8 cellular contexts compared by ENCODE assay signal in the genomic region with DNA sequence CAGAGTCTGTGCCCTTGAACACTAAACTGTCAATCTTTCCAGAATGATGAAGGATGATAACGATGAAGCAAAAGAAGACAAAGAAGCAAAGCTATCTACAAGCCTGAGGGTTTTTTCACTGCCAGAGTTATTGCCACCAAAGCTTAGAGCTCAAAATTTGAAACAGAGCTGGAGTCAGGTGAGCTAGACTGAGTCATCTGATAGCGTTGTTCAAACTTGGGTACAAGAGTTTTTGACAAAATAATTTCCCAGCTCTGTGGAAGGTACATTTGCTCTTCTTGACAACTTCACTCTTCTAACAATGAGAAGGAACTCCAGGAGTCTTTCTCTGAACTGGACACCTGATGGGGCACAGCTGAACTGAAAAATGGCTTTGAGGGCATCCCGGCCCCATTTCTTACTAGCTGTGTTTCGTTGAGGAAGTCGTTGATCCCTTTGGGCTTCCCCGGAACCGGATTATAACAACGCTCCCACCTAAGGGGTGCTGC. TPM values are rescaled to one million over a fixed set of nuclear protein-coding genes. Genes with fewer than 3 reads are reported as not detected.
DNase-seq lines count a peak whose midpoint lies in the region; ATAC-seq, FAIRE-seq and TF ChIP-seq lines count a peak whose summit lies in the region.

No MANE protein-coding gene starts in this region.

- H3K27ac ChIP-seq in HUES64 (ENCODE audit: low read depth, low read length) = no peak overlapping the region

- H3K9ac ChIP-seq in HUES64 (ENCODE audit: low read depth, low read length) = peak overlapping the region; percentile 68

- no peak for ATAC-seq in mucosa of descending colon
- no peak for ATAC-seq in HG03520 (IDR thresholded peaks at IDR 0.05; ENCODE audit: unreplicated experiment)

- no peak for FAIRE-seq in bronchial epithelial cell (lab: Jason Lieb, UNC)

- H3K4me3 ChIP-seq in HUES64 (ENCODE audit: low read length) (peak overlapping the region; percentile 65), bronchial epithelial cell (ENCODE audit: low read depth, low read length) (peak overlapping the region; percentile 97), mucosa of descending colon (peak overlapping the region; percentile 83)

- H3K27me3 ChIP-seq in HUES64 (ENCODE audit: insufficient read depth, low read length) (no peaks in the 10 kb centered on the region), bronchial epithelial cell (ENCODE audit: control insufficient read depth, insufficient read depth, low read length) (no peaks in the 10 kb centered on the region)

- H3K36me3 ChIP-seq in HUES64 (ENCODE audit: insufficient read depth, low read length) = no peaks in the 10 kb centered on the region
- H3K36me3 ChIP-seq in bronchial epithelial cell (ENCODE audit: control insufficient read depth, insufficient read depth, low read length) = no peaks in the 10 kb centered on the region
- H3K36me3 ChIP-seq in mucosa of descending colon (ENCODE audit: low read depth) = no peaks in the 10 kb centered on the region

- H3K9me3 ChIP-seq in HUES64 (ENCODE audit: insufficient read depth, low read depth, low read length) (no peaks in the 10 kb centered on the region), mucosa of descending colon (no peaks in the 10 kb centered on the region)

- H3K4me1 ChIP-seq in HUES64 (ENCODE audit: insufficient read depth, low read length) (0 out of 2 replicates have a peak, but pooled peaks cover 3% of the 10 kb centered on the region), mucosa of descending colon (ENCODE audit: low read depth) (peaks cover 4% of the 10 kb centered on the region)

- DNase-seq in NCI-H1105 treated with DMSO at 0.1 percent for 48 hours (lab: John Stamatoyannopoulos, UW) (peak; percentile 42), NCI-H1105 (lab: John Stamatoyannopoulos, UW) (no peak), bronchial epithelial cell (ENCODE audit: low read depth) (peak; percentile 33), mucosa of descending colon (no peak), foreskin melanocyte (no peak), NCI-H128 (lab: John Stamatoyannopoulos, UW; ENCODE audit: unreplicated experiment) (no peak)

- WGBS in HUES64 = 75% methylated on average over 8 of the region's 8 CpGs

- intact Hi-C loops in mucosa of descending colon (cut with DNase I, micrococcal nuclease) = no loop called here

- no peak for TF ChIP-seq CTCF in bronchial epithelial cell (IDR thresholded peaks at IDR 0.05; ENCODE audit: insufficient read depth, low read length, severe bottlenecking)
- TF ChIP-seq CTCF in mucosa of descending colon (IDR thresholded peaks at IDR 0.05) = no peak

RNA-seq across cellular contexts. Expression of gene MCCC1, which starts 0.7 kb away (rescaled TPM):
- polyA plus RNA-seq in HUES64 (2013, experiment 1 of 2) = 6.7 TPM
- polyA plus RNA-seq in HUES64 (2013, experiment 2 of 2) = 8.0 TPM
- 17.9 and 20.2 TPM in 2 replicates for total RNA-seq in bronchial epithelial cell
- 10 to 100 TPM; 28.1 to 36.5 (median 32.8) TPM for total RNA-seq in mucosa of descending colon

Comparison
In these comparisons a context has a peak if more than half of its experiments do, and no peak if none do; other contexts are left out.
1. DNase-seq: peak in NCI-H1105 treated with DMSO at 0.1 percent for 48 hours (single experiment) and bronchial epithelial cell (single experiment); none in NCI-H1105 (single experiment), mucosa of descending colon (0 of 3), foreskin melanocyte (single experiment) and NCI-H128 (single experiment).
2. Peak in every context shown above with its lines, with median percentiles within 50 percentile points of each other: H3K4me3 ChIP-seq.